8 cellular contexts compared by ENCODE assay signal in the genomic region with DNA sequence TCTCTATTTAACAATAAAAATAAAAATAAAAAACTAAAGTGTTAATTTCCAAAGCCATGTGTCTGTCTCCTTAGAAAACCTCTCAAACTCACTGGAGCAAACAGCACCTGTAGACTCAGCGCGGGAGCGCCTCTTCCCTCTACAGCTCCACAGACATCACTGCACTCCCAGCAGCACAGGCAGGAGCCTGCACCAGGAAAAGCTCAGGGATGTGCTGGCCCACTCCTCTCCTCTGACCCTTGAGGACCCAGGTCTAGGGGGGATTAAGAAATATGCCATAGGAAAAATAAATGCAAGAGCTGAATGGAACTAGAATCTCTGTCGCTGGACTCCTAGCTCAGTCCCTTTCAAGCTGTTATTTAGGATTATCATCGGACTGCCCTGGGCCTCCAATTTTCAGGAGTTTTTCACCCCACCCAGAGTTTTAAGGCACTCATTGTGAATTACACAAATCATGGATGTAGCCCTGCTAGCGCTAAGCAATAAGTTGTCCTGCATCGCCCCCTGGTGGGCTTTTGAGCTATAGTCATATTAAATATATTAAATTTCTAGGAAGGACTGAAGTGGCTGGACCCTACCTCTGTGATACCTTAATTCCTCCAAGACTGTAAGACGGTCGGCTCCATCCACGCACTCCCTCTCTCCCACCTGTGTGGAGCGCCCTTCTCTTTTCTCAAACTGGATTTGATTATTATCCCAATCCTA.
DNase-seq lines count a peak whose midpoint lies in the region; ATAC-seq and TF ChIP-seq lines count a peak whose summit lies in the region.

No MANE protein-coding gene starts in this region.

- in situ Hi-C loops in transverse colon (cut with MboI; ENCODE audit: low pct_ligation_motif_present in 1 of 4, low pct_unique_long_range_greater_than_20kb in 1 of 4, low sequenced_read_pairs in 3 of 4) = loop anchor here in 2 of 4 donors (10.0 to 25.0 kb wide), 2 partner anchors 144 to 417 kb away; no protein-coding TSS in a partner anchor

- H3K4me3 ChIP-seq in fibroblast of the aortic adventitia (ENCODE audit: low read depth, low read length) = no peak overlapping the region
- no peak overlapping the region for H3K4me3 ChIP-seq in transverse colon

- 9 to 31% methylated on average over 4 to 11 of the region's 11 CpGs for WGBS in transverse colon (ENCODE audit: low coverage in 1 of 2), 2 donors

- intact Hi-C loops in transverse colon (cut with DNase I; ENCODE audit: low total_unique reads) = loop anchor here (5.0 to 10.0 kb wide), 2 partner anchors 142 to 414 kb away; no protein-coding TSS in a partner anchor

- no peaks in the 10 kb centered on the region for H3K27me3 ChIP-seq in transverse colon

- no peak for TF ChIP-seq EP300 in transverse colon (IDR thresholded peaks at IDR 0.05; ENCODE audit: low read depth)

- peaks cover 0 to 5% (median 0%) of the 10 kb centered on the region in 4 donors for H3K4me1 ChIP-seq in transverse colon

- no peaks in the 10 kb centered on the region for H3K9me3 ChIP-seq in transverse colon

- TF ChIP-seq CTCF in fibroblast of the aortic adventitia (IDR thresholded peaks at IDR 0.05; ENCODE audit: insufficient read depth, low read length) = peak; percentile 52
- peak; percentile 64 to 74 (median 68) for TF ChIP-seq CTCF in transverse colon (IDR thresholded peaks at IDR 0.05)

- no peak for ATAC-seq in GM18867 (IDR thresholded peaks at IDR 0.05; ENCODE audit: unreplicated experiment)

- H3K36me3 ChIP-seq in transverse colon = no peaks in the 10 kb centered on the region

- no peak for TF ChIP-seq POLR2A in transverse colon (IDR thresholded peaks at IDR 0.05)

- H3K27ac ChIP-seq in transverse colon = no peak overlapping the region

- DNase-seq in DMS114 treated with DMSO at 0.1 percent for 48 hours (lab: John Stamatoyannopoulos, UW; ENCODE audit: unreplicated experiment) (peak; percentile 79), HuH-7.5 (ENCODE audit: low spot score) (peak; percentile 56), OCI-M2 (lab: John Stamatoyannopoulos, UW; ENCODE audit: unreplicated experiment) (peak; percentile 99), fibroblast of the aortic adventitia (ENCODE audit: low read depth) (peak; percentile 93), occipital lobe (lab: John Stamatoyannopoulos, UW) (peak; percentile 9), transverse colon (peak; percentile 58)
- peak; percentile 60 to 63 for DNase-seq in activated T-cell treated with anti-CD3 and anti-CD28 coated beads, Interleukin-2, amount 50 U/mL, for 48 hours

Comparison
In these comparisons a context has a peak if more than half of its experiments do, and no peak if none do; other contexts are left out.
1. DNase-seq: peak in every context shown above with its lines; median percentile 99 in OCI-M2; 93 in fibroblast of the aortic adventitia; 79 in DMS114 treated with DMSO at 0.1 percent for 48 hours; 62 in activated T-cell treated with anti-CD3 and anti-CD28 coated beads, Interleukin-2, amount 50 U/mL, for 48 hours; 58 in transverse colon; 56 in HuH-7.5; 9 in occipital lobe.